15 cellular contexts compared by ENCODE assay signal in the genomic region with DNA sequence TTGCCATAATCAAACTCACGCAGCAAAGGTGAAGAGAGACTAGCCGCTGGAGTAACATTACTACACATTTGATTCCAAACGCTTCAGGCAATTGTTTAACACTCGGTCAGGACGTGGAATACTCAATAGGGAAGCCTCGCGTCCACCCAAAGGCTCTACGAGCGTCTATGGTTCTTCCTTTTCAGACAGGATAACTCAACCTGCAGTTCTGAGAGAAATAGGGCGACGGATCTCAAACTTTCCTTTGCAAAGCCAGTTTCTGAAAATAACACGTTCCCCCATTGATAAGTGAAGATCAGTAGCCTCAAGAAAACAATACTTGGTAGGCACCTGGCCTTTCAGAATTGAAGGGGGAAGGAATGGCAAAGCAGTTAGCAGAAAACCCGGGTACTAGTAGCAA.
DNase-seq lines count a peak whose midpoint lies in the region; ATAC-seq and TF ChIP-seq lines count a peak whose summit lies in the region.
"Had no signal": no experiment of that assay in that cellular context is flagged by ENCODE, and none has a peak within 500 bp of the region (broad histone marks: within the 10 kb centered on the region; RNA-seq: fewer than 3 reads in every experiment).

No MANE protein-coding gene starts in this region.

- intact Hi-C loops in spleen (cut with DNase I; ENCODE audit: low total_unique reads), result no loop called here

- H3K27ac ChIP-seq in iPS-18a (ENCODE audit: low read length) (no peak overlapping the region), spleen (no peak overlapping the region)
- H3K27ac ChIP-seq: brain microvascular endothelial cell, gastroesophageal sphincter, left lung, tibial artery had no signal

- H3K4me1 ChIP-seq in iPS-18a (ENCODE audit: control insufficient read depth, low read depth, low read length), result peaks cover 8% of the 10 kb centered on the region
- H3K4me1 ChIP-seq in spleen, result peaks cover 18 to 38% (median 29%) of the 10 kb centered on the region in 6 donors

- H3K27me3 ChIP-seq in iPS-18a (ENCODE audit: control insufficient read depth, insufficient read depth, low read length) (peaks cover 45% of the 10 kb centered on the region), spleen (replicated peaks in 1 of 7) (peaks cover 0 to 34% (median 26%) of the 10 kb centered on the region in 7 donors)

- H3K36me3 Mint-ChIP-seq in activated T-cell treated with anti-CD3 and anti-CD28 coated beads, Interleukin-2, amount 50 U/mL, for 24 hours (ENCODE audit: low read depth), result no peaks in the 10 kb centered on the region
- no peaks in the 10 kb centered on the region for H3K36me3 Mint-ChIP-seq in WTC11

- no peak overlapping the region for H3K27ac Mint-ChIP-seq in activated T-cell treated with anti-CD3 and anti-CD28 coated beads, Interleukin-2, amount 50 U/mL, for 24 hours
- H3K27ac Mint-ChIP-seq in WTC11, result no peak overlapping the region

- ATAC-seq in WTC11 (no peak), GM21619 (IDR thresholded peaks at IDR 0.05; ENCODE audit: unreplicated experiment) (no peak)
- ATAC-seq: gastroesophageal sphincter, left lung had no signal

- peak overlapping the region; percentile 79 for H3K4me3 ChIP-seq in iPS-18a (ENCODE audit: low read length)
- peak overlapping the region in 5 of 8 donors; percentile 52 to 73 (median 54) for H3K4me3 ChIP-seq in spleen

- no peak for TF ChIP-seq POLR2A in spleen (IDR thresholded peaks at IDR 0.05)

- CTCF ChIA-PET in WTC11 (lab: Charles Lee), result no interaction called here

- peak overlapping the region; percentile 75 for H3K4me3 Mint-ChIP-seq in activated T-cell treated with anti-CD3 and anti-CD28 coated beads, Interleukin-2, amount 50 U/mL, for 24 hours
- H3K4me3 Mint-ChIP-seq in WTC11, result peak overlapping the region; percentile 80

- POLR2A ChIA-PET in WTC11 (lab: Charles Lee), result no interaction called here

- H3K36me3 ChIP-seq in iPS-18a (ENCODE audit: control insufficient read depth, low read depth, low read length), result no peaks in the 10 kb centered on the region
- H3K36me3 ChIP-seq in spleen, result no peaks in the 10 kb centered on the region
- H3K36me3 ChIP-seq: brain microvascular endothelial cell, gastroesophageal sphincter, left lung, tibial artery had no signal

- TF ChIP-seq CTCF in WTC11 (IDR thresholded peaks at IDR 0.05), result no peak
- no peak for TF ChIP-seq CTCF in spleen (IDR thresholded peaks at IDR 0.05 in 8 of 11, conservative IDR thresholded peaks at IDR 0.05 in 3 of 11)

- H3K27me3 Mint-ChIP-seq in activated T-cell treated with anti-CD3 and anti-CD28 coated beads, Interleukin-2, amount 50 U/mL, for 24 hours, result peaks cover 54% of the 10 kb centered on the region
- H3K27me3 Mint-ChIP-seq in WTC11 (ENCODE audit: low read depth), result peaks cover 56% of the 10 kb centered on the region

- peaks cover 21% of the 10 kb centered on the region for H3K4me1 Mint-ChIP-seq in activated T-cell treated with anti-CD3 and anti-CD28 coated beads, Interleukin-2, amount 50 U/mL, for 24 hours (ENCODE audit: low read depth)
- H3K4me1 Mint-ChIP-seq in WTC11, result peaks cover 26% of the 10 kb centered on the region

- H3K9me3 ChIP-seq in iPS-18a (ENCODE audit: control insufficient read depth, low read depth, low read length), result no peaks in the 10 kb centered on the region
- H3K9me3 ChIP-seq in spleen, result no peaks in the 10 kb centered on the region
- H3K9me3 ChIP-seq: gastroesophageal sphincter, left lung, tibial artery had no signal

- no peak overlapping the region for H3K9ac ChIP-seq in iPS-18a (ENCODE audit: low read length)

- 23 to 49% (median 28%) methylated on average over 13 of the region's 13 CpGs for WGBS in spleen, 5 donors

- DNase-seq in activated T-cell treated with anti-CD3 and anti-CD28 coated beads, Interleukin-2, amount 50 U/mL, for 24 hours, result no peak
- DNase-seq in activated T-cell treated with anti-CD3 and anti-CD28 coated beads, Interleukin-2, amount 50 U/mL, for 1 hour, result no peak
- DNase-seq in WTC11 (ENCODE audit: low spot score) (no peak), spleen (no peak), Ammon's horn (ENCODE audit: low spot score) (no peak)
- no peak for DNase-seq in activated CD4-positive, CD25-positive, alpha-beta regulatory T cell (lab: John Stamatoyannopoulos, UW)
- DNase-seq: brain microvascular endothelial cell; DMS153; left lung; NCI-H2227 treated with DMSO at 0.1 percent for 48 hours; stimulated activated CD4-positive, alpha-beta T cell treated with anti-CD3 and anti-CD28 coated beads, Interleukin-12 subunit alpha, Interleukin-12 subunit beta, amount 100 ng/mL, for 4 hours; tibial artery had no signal

- H3K9me3 Mint-ChIP-seq in activated T-cell treated with anti-CD3 and anti-CD28 coated beads, Interleukin-2, amount 50 U/mL, for 24 hours, result no peaks in the 10 kb centered on the region
- no peaks in the 10 kb centered on the region for H3K9me3 Mint-ChIP-seq in WTC11

TF ChIP-seq in WTC11, 78 proteins besides CTCF, POLR2A, EP300 and RAD21:
- TF ChIP-seq ZNF317 (CRISPR knock-in tag; IDR thresholded peaks at IDR 0.05; ENCODE audit: borderline replicate concordance, low read depth), result no peak
- no peak for TF ChIP-seq RELA (CRISPR knock-in tag; IDR thresholded peaks at IDR 0.05; ENCODE audit: borderline replicate concordance)
- TF ChIP-seq ZNF232 (CRISPR knock-in tag; IDR thresholded peaks at IDR 0.05), result no peak
- no peak for TF ChIP-seq HMGA2 (CRISPR knock-in tag; IDR thresholded peaks at IDR 0.05)
- TF ChIP-seq MXD4 (CRISPR knock-in tag; IDR thresholded peaks at IDR 0.05; ENCODE audit: borderline replicate concordance), result no peak
- no peak for TF ChIP-seq NFATC4 (CRISPR knock-in tag; IDR thresholded peaks at IDR 0.05)
- TF ChIP-seq PRRX2 (CRISPR knock-in tag; IDR thresholded peaks at IDR 0.05), result no peak
